Comparison of ENCODE assay signal across 11 cellular contexts in genomic region chr11:77449060-77449521, GRCh38. TPM values are rescaled to one million over a fixed set of nuclear protein-coding genes. Genes with fewer than 3 reads are reported as not detected.
A peak's percentile ranks its signal among the peaks of the same experiment; 100 is the strongest.
DNase-seq lines count a peak whose midpoint lies in the region; ATAC-seq and TF ChIP-seq lines count a peak whose summit lies in the region.
"Had no signal": no experiment of that assay in that cellular context is flagged by ENCODE, and none has a peak within 500 bp of the region (broad histone marks: within the 10 kb centered on the region; RNA-seq: fewer than 3 reads in every experiment).

No MANE protein-coding gene starts in this region.

- H3K27ac ChIP-seq in HL-60 (replicated peaks) (peak overlapping the region; percentile 73), psoas muscle (no peak overlapping the region)
- H3K27ac ChIP-seq: body of pancreas had no signal

- no peak for TF ChIP-seq CTCF in GM13977 (IDR thresholded peaks at IDR 0.05; ENCODE audit: extremely low read depth, insufficient read depth, missing control alignments)
- no peak for TF ChIP-seq CTCF in HL-60 (IDR thresholded peaks at IDR 0.05; ENCODE audit: insufficient read depth, low read length)
- no peak for TF ChIP-seq CTCF in psoas muscle (IDR thresholded peaks at IDR 0.05)

- H3K4me3 ChIP-seq in HL-60 (replicated peaks; ENCODE audit: insufficient read depth, low read length) = no peak overlapping the region
- H3K4me3 ChIP-seq in psoas muscle = no peak overlapping the region
- H3K4me3 ChIP-seq: body of pancreas, lung had no signal

- intact Hi-C loops in left colon (cut with DNase I, micrococcal nuclease) = no loop called here
- intact Hi-C loops in psoas muscle (cut with DNase I) = no loop called here

- WGBS in psoas muscle, 3 donors = 62 to 70% (median 64%) methylated on average over 5 of the region's 5 CpGs

- DNase-seq in GM13977 (ENCODE audit: low spot score) = peak; percentile 34
- DNase-seq in HL-60 (ENCODE audit: low read depth in 1 of 2, low spot score in 1 of 2) = peak; percentile 86 to 92
- DNase-seq in germinal center (ENCODE audit: low spot score) = peak; percentile 13
- no peak for DNase-seq in left colon
- no peak for DNase-seq in NCI-H2107 treated with DMSO at 0.1 percent for 48 hours (lab: John Stamatoyannopoulos, UW; ENCODE audit: unreplicated experiment)
- DNase-seq in NCI-H446 (lab: John Stamatoyannopoulos, UW) = no peak
- no peak for DNase-seq in psoas muscle
- DNase-seq: PC-3 had no signal

- no peaks in the 10 kb centered on the region for H3K9me3 ChIP-seq in psoas muscle
- H3K9me3 ChIP-seq: body of pancreas had no signal

- in situ Hi-C loops in GM13977 (cut with MboI; ENCODE audit: low pct_unique_long_range_greater_than_20kb, low sequenced_read_pairs, unreplicated experiment) = no loop called here

- ATAC-seq in GM21447 (IDR thresholded peaks at IDR 0.05; ENCODE audit: unreplicated experiment) = peak; percentile 75
- ATAC-seq in left colon = no peak
- ATAC-seq in psoas muscle = no peak
- ATAC-seq: body of pancreas, PC-3 had no signal

- no peaks in the 10 kb centered on the region for H3K36me3 ChIP-seq in psoas muscle (ENCODE audit: insufficient read depth in 1 of 2, low read depth in 1 of 2)

- H3K27me3 ChIP-seq in HL-60 (ENCODE audit: insufficient read depth, poor library complexity, severe bottlenecking) = no peaks in the 10 kb centered on the region
- no peaks in the 10 kb centered on the region for H3K27me3 ChIP-seq in psoas muscle (ENCODE audit: insufficient read depth in 3 of 3, low read length in 2 of 3)
- H3K27me3 ChIP-seq: body of pancreas had no signal

- H3K4me1 ChIP-seq in psoas muscle = no peaks in the 10 kb centered on the region

RNA-seq across cellular contexts. Expression of gene PAK1, which starts 24.8 kb away (rescaled TPM):
- 100 to 1,000 TPM; 110 to 124 TPM for total RNA-seq in left colon
- 10 to 100 TPM; 39.5 to 78.7 (median 52.9) TPM for total RNA-seq in psoas muscle
- 10 to 100 TPM; 12.8 to 29.5 (median 20.9) TPM for polyA plus RNA-seq in psoas muscle

Comparison
In these comparisons a context has a peak if more than half of its experiments do, and no peak if none do; other contexts are left out.
1. DNase-seq: peak in GM13977 (single experiment), HL-60 (2 of 2) and germinal center (single experiment); none in left colon (0 of 2), NCI-H2107 treated with DMSO at 0.1 percent for 48 hours (single experiment), NCI-H446 (0 of 2) and psoas muscle (0 of 2).